In genomic region chr22:41690476-41690875, GRCh38 we compare ENCODE assay signal across 16 cellular contexts. TPM values are rescaled to one million over a fixed set of nuclear protein-coding genes. Genes with fewer than 3 reads are reported as not detected.
DNase-seq lines count a peak whose midpoint lies in the region; ATAC-seq lines count a peak whose summit lies in the region.
"Had no signal": no experiment of that assay in that cellular context is flagged by ENCODE, and none has a peak within 500 bp of the region (broad histone marks: within the 10 kb centered on the region; RNA-seq: fewer than 3 reads in every experiment).

No MANE protein-coding gene starts in this region.

- CTCF ChIA-PET in activated CD4-positive, alpha-beta memory T cell treated with anti-CD3 and anti-CD28 coated beads, Interleukin-2, amount 10 ng/mL, durations not matched to agents 7 days and 5 days (lab: Charles Lee): interaction anchor here (1.6 kb wide), 1 partner anchor 8 kb away, joined by 5 read pairs; the partner anchor contains the start of gene MEI1

- peak overlapping the region; percentile 92 for H3K27ac Mint-ChIP-seq in activated CD4-positive, alpha-beta memory T cell treated with anti-CD3 and anti-CD28 coated beads, Interleukin-2, amount 10 ng/mL, durations not matched to agents 7 days and 5 days
- H3K27ac Mint-ChIP-seq in memory B cell: peak overlapping the region; percentile 80
- H3K27ac Mint-ChIP-seq in stimulated activated naive B cell treated with anti-CD40 and anti-IgM and Interleukin-4, amounts not matched to agents 10 μg/mL and 1 μg/mL and 100 μg/mL, for 72 hours: peak overlapping the region; percentile 99

- peak; percentile 62 for DNase-seq in activated effector memory CD4-positive, alpha-beta T cell treated with anti-CD3 and anti-CD28 coated beads, Interleukin-2, amount 50 U/mL, for 16 hours
- DNase-seq in activated effector memory CD4-positive, alpha-beta T cell treated with Interleukin-2 at 50 U/mL for 16 hours: no peak
- DNase-seq in activated CD4-positive, alpha-beta memory T cell treated with anti-CD3 and anti-CD28 coated beads, Interleukin-2, amount 10 ng/mL, durations not matched to agents 7 days and 5 days: no peak
- DNase-seq in memory B cell (ENCODE audit: low spot score in 2 of 2) (no peak), NCI-H524 (lab: John Stamatoyannopoulos, UW) (no peak)
- DNase-seq in stimulated activated naive B cell treated with anti-CD40 and anti-IgM and Interleukin-4, amounts not matched to agents 10 μg/mL and 1 μg/mL and 100 μg/mL, for 72 hours: no peak
- DNase-seq: activated T-cell treated with anti-CD3 and anti-CD28 coated beads for 4 hours, brain microvascular endothelial cell, GOT3, lower lobe of right lung, NCI-H446, nucleus accumbens had no signal

- peaks cover 26% of the 10 kb centered on the region for H3K36me3 Mint-ChIP-seq in activated CD4-positive, alpha-beta memory T cell treated with anti-CD3 and anti-CD28 coated beads, Interleukin-2, amount 10 ng/mL, durations not matched to agents 7 days and 5 days (ENCODE audit: low read depth)
- H3K36me3 Mint-ChIP-seq in memory B cell: no peaks in the 10 kb centered on the region
- H3K36me3 Mint-ChIP-seq in stimulated activated naive B cell treated with anti-CD40 and anti-IgM and Interleukin-4, amounts not matched to agents 10 μg/mL and 1 μg/mL and 100 μg/mL, for 72 hours: peaks cover 6 to 21% of the 10 kb centered on the region in 2 donors

- ATAC-seq in memory B cell (ENCODE audit: low read depth): no peak
- no peak for ATAC-seq in stimulated activated naive B cell treated with anti-CD40 and anti-IgM and Interleukin-4, amounts not matched to agents 10 μg/mL and 1 μg/mL and 100 μg/mL, for 72 hours (replicated peaks)
- ATAC-seq in HG02884 (IDR thresholded peaks at IDR 0.05; ENCODE audit: unreplicated experiment): no peak
- ATAC-seq in GM18502 (IDR thresholded peaks at IDR 0.05; ENCODE audit: poor library complexity, unreplicated experiment): no peak
- ATAC-seq: K562, lower lobe of right lung, SK-N-SH treated with all-trans-retinoic acid at 6 μM for 48 hours had no signal

- POLR2A ChIA-PET in activated CD4-positive, alpha-beta memory T cell treated with anti-CD3 and anti-CD28 coated beads, Interleukin-2, amount 10 ng/mL, durations not matched to agents 7 days and 5 days (lab: Charles Lee): interaction anchor here (3.3 to 6.1 kb wide), 3 partner anchors 25 to 143 kb away, joined by 21 to 76 read pairs (median 30); partner anchors contain the start of genes CCDC134 and SREBF2

- no peaks in the 10 kb centered on the region for H3K9me3 Mint-ChIP-seq in activated CD4-positive, alpha-beta memory T cell treated with anti-CD3 and anti-CD28 coated beads, Interleukin-2, amount 10 ng/mL, durations not matched to agents 7 days and 5 days
- no peaks in the 10 kb centered on the region for H3K9me3 Mint-ChIP-seq in memory B cell
- H3K9me3 Mint-ChIP-seq in stimulated activated naive B cell treated with anti-CD40 and anti-IgM and Interleukin-4, amounts not matched to agents 10 μg/mL and 1 μg/mL and 100 μg/mL, for 72 hours: no peaks in the 10 kb centered on the region

- peak overlapping the region; percentile 95 for H3K4me3 Mint-ChIP-seq in activated CD4-positive, alpha-beta memory T cell treated with anti-CD3 and anti-CD28 coated beads, Interleukin-2, amount 10 ng/mL, durations not matched to agents 7 days and 5 days
- no peak overlapping the region for H3K4me3 Mint-ChIP-seq in memory B cell
- peak overlapping the region in 1 of 2 donors; percentile 15 for H3K4me3 Mint-ChIP-seq in stimulated activated naive B cell treated with anti-CD40 and anti-IgM and Interleukin-4, amounts not matched to agents 10 μg/mL and 1 μg/mL and 100 μg/mL, for 72 hours

- peaks cover 36% of the 10 kb centered on the region for H3K4me1 Mint-ChIP-seq in activated CD4-positive, alpha-beta memory T cell treated with anti-CD3 and anti-CD28 coated beads, Interleukin-2, amount 10 ng/mL, durations not matched to agents 7 days and 5 days
- peaks cover 16% of the 10 kb centered on the region for H3K4me1 Mint-ChIP-seq in memory B cell
- H3K4me1 Mint-ChIP-seq in stimulated activated naive B cell treated with anti-CD40 and anti-IgM and Interleukin-4, amounts not matched to agents 10 μg/mL and 1 μg/mL and 100 μg/mL, for 72 hours: peaks cover 12 to 17% of the 10 kb centered on the region in 2 donors

- H3K27me3 Mint-ChIP-seq in activated CD4-positive, alpha-beta memory T cell treated with anti-CD3 and anti-CD28 coated beads, Interleukin-2, amount 10 ng/mL, durations not matched to agents 7 days and 5 days: no peaks in the 10 kb centered on the region
- no peaks in the 10 kb centered on the region for H3K27me3 Mint-ChIP-seq in memory B cell
- H3K27me3 Mint-ChIP-seq in stimulated activated naive B cell treated with anti-CD40 and anti-IgM and Interleukin-4, amounts not matched to agents 10 μg/mL and 1 μg/mL and 100 μg/mL, for 72 hours: no peaks in the 10 kb centered on the region

RNA-seq across cellular contexts. Expression of gene SNU13, which starts 1.8 kb away (rescaled TPM):
- 100 to 1,000 TPM; 166 to 176 TPM for total RNA-seq in activated CD4-positive, alpha-beta memory T cell treated with anti-CD3 and anti-CD28 coated beads, Interleukin-2, amount 10 ng/mL, durations not matched to agents 7 days and 5 days

RNA-seq across cellular contexts. Expression of gene MEI1, which starts 8.8 kb away (rescaled TPM):
- total RNA-seq in activated CD4-positive, alpha-beta memory T cell treated with anti-CD3 and anti-CD28 coated beads, Interleukin-2, amount 10 ng/mL, durations not matched to agents 7 days and 5 days: 10 to 100 TPM; 75.5 to 79.1 TPM
